ENCODE assay signal across 8 cellular contexts in genomic region chr20:43590036-43590391, GRCh38. TPM values are rescaled to one million over a fixed set of nuclear protein-coding genes. Genes with fewer than 3 reads are reported as not detected.
DNase-seq lines count a peak whose midpoint lies in the region; ATAC-seq lines count a peak whose summit lies in the region.

No MANE protein-coding gene starts in this region.

- peaks cover 14% of the 10 kb centered on the region for H3K4me1 ChIP-seq in muscle layer of colon (ENCODE audit: insufficient read depth, low read length)

- ATAC-seq in Right ventricle myocardium inferior (peak; percentile 1), GM21576 (IDR thresholded peaks at IDR 0.05; ENCODE audit: unreplicated experiment) (no peak)

- no peaks in the 10 kb centered on the region for H3K27me3 ChIP-seq in muscle layer of colon (ENCODE audit: control insufficient read depth in 1 of 2, insufficient read depth in 2 of 2, low read length in 2 of 2)

- no peak overlapping the region for H3K9ac ChIP-seq in muscle layer of colon (ENCODE audit: low read length)

- DNase-seq in Right ventricle myocardium inferior (ENCODE audit: missing footprints), result no peak
- DNase-seq in cardiac septum (ENCODE audit: low spot score), result no peak
- DNase-seq in RPMI8226, result peak; percentile 26
- peak; percentile 50 for DNase-seq in ecto neural progenitor cell (ENCODE audit: low spot score)
- DNase-seq in T1000 (lab: John Stamatoyannopoulos, UW), result no peak
- DNase-seq in activated effector memory CD4-positive, alpha-beta T cell treated with anti-CD3 and anti-CD28 coated beads, Interleukin-2, amount 50 U/mL, for 16 hours, result no peak

- H3K27ac ChIP-seq in muscle layer of colon (ENCODE audit: low read depth, low read length), result peak overlapping the region; percentile 79

- H3K9me3 ChIP-seq in muscle layer of colon (ENCODE audit: low read length), result no peaks in the 10 kb centered on the region

- H3K36me3 ChIP-seq in muscle layer of colon (ENCODE audit: insufficient read depth, low read length), result peaks cover 8% of the 10 kb centered on the region

- intact Hi-C loops in Right ventricle myocardium inferior (cut with DNase I), result loop anchor here (5.0 kb wide), 2 partner anchors 53 to 133 kb away; partner anchors contain the start of gene SRSF6
- intact Hi-C loops in cardiac septum (cut with DNase I), result loop anchor here (5.0 to 10.0 kb wide), 2 partner anchors 53 to 135 kb away; partner anchors contain the start of gene SRSF6

- H3K4me3 ChIP-seq in muscle layer of colon (ENCODE audit: low read depth in 1 of 2, low read length in 2 of 2), result peak overlapping the region; percentile 76 to 90

RNA-seq across cellular contexts. Expression of gene IFT52, which starts 0.7 kb away (rescaled TPM):
- 6.5 TPM for total RNA-seq in Right ventricle myocardium inferior
- 10.2 TPM for total RNA-seq in cardiac septum

RNA-seq across cellular contexts. Expression of gene SGK2, which starts 31.2 kb away (rescaled TPM):
- total RNA-seq in Right ventricle myocardium inferior, result 1.1 TPM
- 0.70 TPM for total RNA-seq in cardiac septum

Comparison
In these comparisons a context has a peak if more than half of its experiments do, and no peak if none do; other contexts are left out.
1. DNase-seq: peak in RPMI8226 (single experiment) and ecto neural progenitor cell (single experiment); none in Right ventricle myocardium inferior (single experiment), cardiac septum (single experiment), T1000 (single experiment) and activated effector memory CD4-positive, alpha-beta T cell treated with anti-CD3 and anti-CD28 coated beads, Interleukin-2, amount 50 U/mL, for 16 hours (single experiment).